Comparison of ENCODE assay signal across 26 cellular contexts in the genomic region with DNA sequence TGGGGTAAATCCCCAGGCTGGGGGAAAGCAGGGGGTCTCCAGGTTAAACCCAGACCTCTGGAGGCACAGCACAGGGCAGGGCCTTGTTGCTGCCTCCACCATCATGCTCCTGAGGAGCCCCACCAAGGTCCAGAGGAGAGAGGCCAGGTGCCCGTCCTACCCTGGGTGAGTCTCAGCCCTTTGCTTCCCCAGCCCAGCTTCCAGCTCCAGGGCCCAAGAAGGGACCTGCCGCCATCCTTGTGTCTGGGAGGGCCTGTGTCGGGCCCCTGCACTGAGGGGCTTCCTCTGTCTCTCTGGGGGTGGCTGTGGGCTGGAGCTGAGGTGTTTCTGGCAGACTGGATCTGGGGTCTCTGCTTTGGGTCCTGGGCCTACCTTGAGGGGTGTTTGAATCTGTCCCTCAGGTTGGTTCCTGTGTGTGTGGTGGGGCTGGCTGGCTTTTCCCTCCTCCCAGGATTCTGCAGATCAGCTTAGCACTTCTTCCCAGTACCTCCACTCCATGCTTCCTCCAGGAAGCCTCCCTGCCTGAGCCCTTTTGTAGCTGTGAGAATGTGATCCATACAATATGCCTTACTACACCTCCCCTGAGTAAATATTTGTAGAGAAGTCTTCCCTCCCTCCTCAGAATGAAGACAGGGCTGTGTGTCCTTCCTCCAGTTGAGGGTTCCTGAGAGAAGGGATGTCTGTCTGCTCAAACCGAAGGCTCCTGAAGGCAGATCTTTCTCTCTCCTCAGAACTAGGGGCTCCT. TPM values are rescaled to one million over a fixed set of nuclear protein-coding genes. Genes with fewer than 3 reads are reported as not detected.
DNase-seq lines count a peak whose midpoint lies in the region; ATAC-seq and TF ChIP-seq lines count a peak whose summit lies in the region.
"Had no signal": no experiment of that assay in that cellular context is flagged by ENCODE, and none has a peak within 500 bp of the region (broad histone marks: within the 10 kb centered on the region; RNA-seq: fewer than 3 reads in every experiment).

No MANE protein-coding gene starts in this region.

- no peak for DNase-seq in activated CD4-positive, alpha-beta T cell treated with anti-CD3 and anti-CD28 coated beads for 36 hours
- no peak for DNase-seq in activated CD4-positive, alpha-beta T cell treated with anti-CD3 and anti-CD28 coated beads, Interleukin-2, amount 50 U/mL, for 1 hour
- no peak for DNase-seq in SK-N-MC (ENCODE audit: low read depth, low spot score)
- no peak for DNase-seq in endothelial cell (ENCODE audit: low spot score)
- no peak for DNase-seq in progenitor cell of endocrine pancreas (ENCODE audit: low spot score, unreplicated experiment)
- DNase-seq in kidney tubule cell (ENCODE audit: low spot score): no peak
- no peak for DNase-seq in dedifferentiated amniotic fluid mesenchymal stem cell (ENCODE audit: extremely low spot score)
- DNase-seq: 8988T; activated CD8-positive, alpha-beta memory T cell treated with anti-CD3 and anti-CD28 coated beads for 24 hours; amniotic stem cell; cerebellar nuclear complex; DND-41; GOT3; heart right ventricle; mammary epithelial cell; MV-4-11; NCI-H2107; NCI-H524; stimulated activated CD4-positive, alpha-beta T cell treated with anti-CD3 and anti-CD28 coated beads, Interleukin-12 subunit alpha, Interleukin-12 subunit beta, amount 100 ng/mL, for 4 hours; thyroid gland had no signal

- H3K27me3 Mint-ChIP-seq in activated CD4-positive, alpha-beta T cell treated with anti-CD3 and anti-CD28 coated beads for 36 hours: no peaks in the 10 kb centered on the region
- H3K27me3 Mint-ChIP-seq in endothelial cell (ENCODE audit: unreplicated experiment): peaks cover 37% of the 10 kb centered on the region
- H3K27me3 Mint-ChIP-seq in progenitor cell of endocrine pancreas: peaks cover 2% of the 10 kb centered on the region
- H3K27me3 Mint-ChIP-seq: natural killer cell treated with Interleukin-12 subunit alpha and Interleukin-12 subunit beta and Interleukin-15 and Interleukin-18, amount 100 ng/mL, for 72 hours had no signal

- peaks cover 11% of the 10 kb centered on the region for H3K4me1 Mint-ChIP-seq in activated CD4-positive, alpha-beta T cell treated with anti-CD3 and anti-CD28 coated beads for 36 hours
- H3K4me1 Mint-ChIP-seq in endothelial cell (ENCODE audit: unreplicated experiment): peaks cover 29% of the 10 kb centered on the region
- peaks cover 4% of the 10 kb centered on the region for H3K4me1 Mint-ChIP-seq in progenitor cell of endocrine pancreas (ENCODE audit: low read depth)

- no peaks in the 10 kb centered on the region for H3K36me3 ChIP-seq in SK-N-MC (ENCODE audit: insufficient read depth, low read length)
- H3K36me3 ChIP-seq: heart right ventricle, thyroid gland had no signal

- TF ChIP-seq CTCF in endothelial cell (IDR thresholded peaks at IDR 0.05; ENCODE audit: unreplicated experiment) (no peak), progenitor cell of endocrine pancreas (IDR thresholded peaks at IDR 0.05; ENCODE audit: unreplicated experiment) (no peak)

- CTCF ChIA-PET in activated CD4-positive, alpha-beta T cell treated with anti-CD3 and anti-CD28 coated beads for 36 hours (lab: Charles Lee): interaction anchor here (0.6 to 7.2 kb wide), 7 partner anchors 11 to 430 kb away, joined by 3 to 192 read pairs (median 5); no protein-coding TSS in a partner anchor

- no peaks in the 10 kb centered on the region for H3K36me3 Mint-ChIP-seq in activated CD4-positive, alpha-beta T cell treated with anti-CD3 and anti-CD28 coated beads for 36 hours (ENCODE audit: low read depth)
- peaks cover 7% of the 10 kb centered on the region for H3K36me3 Mint-ChIP-seq in endothelial cell (ENCODE audit: low read depth, unreplicated experiment)
- no peaks in the 10 kb centered on the region for H3K36me3 Mint-ChIP-seq in progenitor cell of endocrine pancreas (ENCODE audit: insufficient read depth)
- H3K36me3 Mint-ChIP-seq: natural killer cell treated with Interleukin-12 subunit alpha and Interleukin-12 subunit beta and Interleukin-15 and Interleukin-18, amount 100 ng/mL, for 72 hours; WTC11 had no signal

- POLR2A ChIA-PET in activated CD4-positive, alpha-beta T cell treated with anti-CD3 and anti-CD28 coated beads for 36 hours (lab: Charles Lee): no interaction called here

- no peaks in the 10 kb centered on the region for H3K9me3 ChIP-seq in SK-N-MC (ENCODE audit: low read depth, low read length)
- H3K9me3 ChIP-seq: heart right ventricle, thyroid gland had no signal

- peak overlapping the region; percentile 74 for H3K27ac ChIP-seq in SK-N-MC
- H3K27ac ChIP-seq: thyroid gland had no signal

- H3K4me3 ChIP-seq in SK-N-MC: no peak overlapping the region
- H3K4me3 ChIP-seq: heart right ventricle, thyroid gland had no signal

- H3K27ac Mint-ChIP-seq in activated CD4-positive, alpha-beta T cell treated with anti-CD3 and anti-CD28 coated beads for 36 hours: peak overlapping the region; percentile 15
- H3K27ac Mint-ChIP-seq in endothelial cell (ENCODE audit: unreplicated experiment) (peak overlapping the region; percentile 64), progenitor cell of endocrine pancreas (peak overlapping the region; percentile 37)
- H3K27ac Mint-ChIP-seq: activated T-helper 2 cell treated with anti-CD3 and anti-CD28 coated beads, Interferon-gamma antibody, Interleukin-2, Interleukin-4, amounts not matched to agents 10 μg/mL and 5 μg/mL and 100 μg/mL, durations not matched to agents 14 hours and 24 hours and 36 hours; WTC11 had no signal

- no peak overlapping the region for H3K4me3 Mint-ChIP-seq in activated CD4-positive, alpha-beta T cell treated with anti-CD3 and anti-CD28 coated beads for 36 hours
- no peak overlapping the region for H3K4me3 Mint-ChIP-seq in endothelial cell (ENCODE audit: unreplicated experiment)
- H3K4me3 Mint-ChIP-seq in progenitor cell of endocrine pancreas (ENCODE audit: low read depth): no peak overlapping the region
- H3K4me3 Mint-ChIP-seq: natural killer cell treated with Interleukin-12 subunit alpha and Interleukin-12 subunit beta and Interleukin-15 and Interleukin-18, amount 100 ng/mL, for 72 hours; WTC11 had no signal

- H3K9me3 Mint-ChIP-seq in activated CD4-positive, alpha-beta T cell treated with anti-CD3 and anti-CD28 coated beads for 36 hours (ENCODE audit: low read depth): no peaks in the 10 kb centered on the region
- H3K9me3 Mint-ChIP-seq in endothelial cell (ENCODE audit: unreplicated experiment) (no peaks in the 10 kb centered on the region), progenitor cell of endocrine pancreas (ENCODE audit: low read depth) (no peaks in the 10 kb centered on the region)
- H3K9me3 Mint-ChIP-seq: activated T-helper 2 cell treated with anti-CD3 and anti-CD28 coated beads, Interferon-gamma antibody, Interleukin-2, Interleukin-4, amounts not matched to agents 10 μg/mL and 5 μg/mL and 100 μg/mL, durations not matched to agents 14 hours and 24 hours and 36 hours; natural killer cell treated with Interleukin-12 subunit alpha and Interleukin-12 subunit beta and Interleukin-15 and Interleukin-18, amount 100 ng/mL, for 72 hours; WTC11 had no signal

- intact Hi-C loops in activated CD4-positive, alpha-beta T cell treated with anti-CD3 and anti-CD28 coated beads for 36 hours (cut with DNase I, micrococcal nuclease): no loop called here

- no peak for ATAC-seq in activated CD4-positive, alpha-beta T cell treated with anti-CD3 and anti-CD28 coated beads for 36 hours
- no peak for ATAC-seq in HG03196 (IDR thresholded peaks at IDR 0.05; ENCODE audit: unreplicated experiment)
- ATAC-seq: natural killer cell treated with Interleukin-12 subunit alpha and Interleukin-12 subunit beta and Interleukin-15 and Interleukin-18, amount 100 ng/mL, for 72 hours; Right ventricle myocardium inferior; WTC11 had no signal

- no peak overlapping the region for H3K9ac ChIP-seq in SK-N-MC (ENCODE audit: insufficient read length)

RNA-seq across cellular contexts. Expression of gene GPR3, which starts 6.2 kb away (rescaled TPM):
- 1 to 10 TPM; 1.1 to 1.3 TPM for total RNA-seq in activated CD4-positive, alpha-beta T cell treated with anti-CD3 and anti-CD28 coated beads for 36 hours
- 2.4 TPM for total RNA-seq in endothelial cell (ENCODE audit: unreplicated experiment)
- total RNA-seq in progenitor cell of endocrine pancreas: 1.00 and 1.1 TPM in 2 replicates
- total RNA-seq: Right ventricle myocardium inferior had no signal

RNA-seq across cellular contexts. Expression of gene CD164L2, which starts 15.4 kb away (rescaled TPM):
- not detected for total RNA-seq in activated CD4-positive, alpha-beta T cell treated with anti-CD3 and anti-CD28 coated beads for 36 hours
- total RNA-seq in endothelial cell (ENCODE audit: unreplicated experiment) (0.72 TPM), progenitor cell of endocrine pancreas (not detected in 2 replicates)
- total RNA-seq: activated T-helper 2 cell treated with anti-CD3 and anti-CD28 coated beads, Interferon-gamma antibody, Interleukin-2, Interleukin-4, amounts not matched to agents 10 μg/mL and 5 μg/mL and 100 μg/mL, durations not matched to agents 14 hours and 24 hours and 36 hours; heart right ventricle; natural killer cell treated with Interleukin-12 subunit alpha and Interleukin-12 subunit beta and Interleukin-15 and Interleukin-18, amount 100 ng/mL, for 72 hours; Right ventricle myocardium inferior; T-helper 1 cell treated with Interleukin-12 subunit alpha and Interleukin-12 subunit beta and Interleukin-4 antibody, amounts not matched to agents 30 ng/mL and 1 ng/mL, for 36 hours had no signal

RNA-seq across cellular contexts. Expression of gene FCN3, which starts 24.0 kb away (rescaled TPM):
- total RNA-seq in activated CD4-positive, alpha-beta T cell treated with anti-CD3 and anti-CD28 coated beads for 36 hours: not detected
- total RNA-seq in endothelial cell (ENCODE audit: unreplicated experiment) (132 TPM), progenitor cell of endocrine pancreas (not detected in 2 replicates)
- total RNA-seq: activated T-helper 2 cell treated with anti-CD3 and anti-CD28 coated beads, Interferon-gamma antibody, Interleukin-2, Interleukin-4, amounts not matched to agents 10 μg/mL and 5 μg/mL and 100 μg/mL, durations not matched to agents 14 hours and 24 hours and 36 hours; mammary epithelial cell; natural killer cell treated with Interleukin-12 subunit alpha and Interleukin-12 subunit beta and Interleukin-15 and Interleukin-18, amount 100 ng/mL, for 72 hours; T-helper 1 cell treated with Interleukin-12 subunit alpha and Interleukin-12 subunit beta and Interleukin-4 antibody, amounts not matched to agents 30 ng/mL and 1 ng/mL, for 36 hours had no signal

RNA-seq across cellular contexts. Expression of gene MAP3K6, which starts 31.8 kb away (rescaled TPM):
- total RNA-seq in activated CD4-positive, alpha-beta T cell treated with anti-CD3 and anti-CD28 coated beads for 36 hours: 1 to 10 TPM; 6.5 to 8.8 TPM
- total RNA-seq in endothelial cell (ENCODE audit: unreplicated experiment): 35.7 TPM
- 1.1 and 1.8 TPM in 2 replicates for total RNA-seq in progenitor cell of endocrine pancreas

RNA-seq across cellular contexts. Expression of gene SYTL1, which starts 56.8 kb away (rescaled TPM):
- 10 to 100 TPM; 21.4 to 26.1 TPM for total RNA-seq in activated CD4-positive, alpha-beta T cell treated with anti-CD3 and anti-CD28 coated beads for 36 hours
- total RNA-seq in endothelial cell (ENCODE audit: unreplicated experiment) (1.3 TPM), progenitor cell of endocrine pancreas (9.4 and 15.5 TPM in 2 replicates)

Comparison
In these comparisons a context has a peak if more than half of its experiments do, and no peak if none do; other contexts are left out.
1. RNA of gene FCN3, which starts 24.0 kb away (total RNA-seq): 132 TPM in endothelial cell (single experiment); not detected in progenitor cell of endocrine pancreas and not detected in activated CD4-positive, alpha-beta T cell treated with anti-CD3 and anti-CD28 coated beads for 36 hours; every median in the first group is over 100 times any median in the second.
2. Peak in every context shown above with its lines, with median percentiles within 50 percentile points of each other: H3K27ac Mint-ChIP-seq.